Comparison of ENCODE assay signal across 8 cellular contexts in the genomic region with DNA sequence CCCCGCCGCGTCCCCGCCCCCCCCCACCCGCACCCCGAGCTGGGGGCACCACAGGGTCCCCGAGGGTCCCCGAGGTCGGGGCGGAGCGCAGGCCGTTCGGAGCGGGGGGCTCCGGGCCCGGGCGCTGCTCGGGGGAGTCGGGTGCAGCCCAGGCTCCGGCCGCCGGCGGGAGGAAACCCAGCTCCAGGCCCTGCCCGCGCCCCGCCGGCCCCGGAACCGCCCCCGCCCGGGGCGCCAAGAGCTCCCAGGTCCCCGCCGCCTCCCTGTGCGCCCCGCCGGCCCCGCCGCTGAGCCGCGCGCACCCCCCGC. TPM values are rescaled to one million over a fixed set of nuclear protein-coding genes. Genes with fewer than 3 reads are reported as not detected.
DNase-seq lines count a peak whose midpoint lies in the region; ATAC-seq, FAIRE-seq and TF ChIP-seq lines count a peak whose summit lies in the region.

No MANE protein-coding gene starts in this region.

- no peak for DNase-seq in A549 (ENCODE audit: low read depth in 1 of 2, low spot score in 1 of 2)
- no peak for DNase-seq in GM23248
- DNase-seq in mesendoderm = no peak
- no peak for DNase-seq in NCI-H187 (lab: John Stamatoyannopoulos, UW)
- DNase-seq in RKO (ENCODE audit: low spot score) = no peak
- no peak for DNase-seq in GM13976 (ENCODE audit: low spot score)

- no peaks in the 10 kb centered on the region for H4K20me1 ChIP-seq in GM23248 (ENCODE audit: insufficient read depth)

- CTCF ChIA-PET in A549 (lab: Yijun Ruan, JAX) = interaction anchor here (0.6 to 3.7 kb wide), 29 partner anchors 9 to 501 kb away, joined by 3 to 25 read pairs (median 4); a partner anchor contains a TSS

- no peak overlapping the region for H2AFZ ChIP-seq in GM23248

- H3K56ac ChIP-seq in mesendoderm (ENCODE audit: low read length) = no peak overlapping the region

- peak overlapping the region; percentile 96 to 99 for H3K27ac ChIP-seq in A549
- no peak overlapping the region for H3K27ac ChIP-seq in GM23248
- no peak overlapping the region for H3K27ac ChIP-seq in mesendoderm (ENCODE audit: low read depth, low read length)

- no peaks in the 10 kb centered on the region for H3K79me1 ChIP-seq in mesendoderm (ENCODE audit: low read length)

- no peak for TF ChIP-seq EP300 in A549 (IDR thresholded peaks at IDR 0.05)

- TF ChIP-seq RAD21 in A549 (conservative IDR thresholded peaks at IDR 0.05 in 1 of 2, IDR thresholded peaks at IDR 0.05 in 1 of 2) = no peak

- H3K4me1 ChIP-seq in A549 (peaks cover 41% of the 10 kb centered on the region), GM23248 (ENCODE audit: insufficient read depth) (no peaks in the 10 kb centered on the region), mesendoderm (ENCODE audit: control insufficient read depth, low read depth, low read length) (no peaks in the 10 kb centered on the region)

- H2BK120ac ChIP-seq in mesendoderm (ENCODE audit: low read depth, low read length) = no peak overlapping the region

- FAIRE-seq in A549 (lab: Jason Lieb, UNC) = no peak

- H4K5ac ChIP-seq in mesendoderm (ENCODE audit: low read length) = no peak overlapping the region

- no peaks in the 10 kb centered on the region for H3K9me2 ChIP-seq in GM23248 (ENCODE audit: insufficient read depth)

- H3K9ac ChIP-seq in GM23248 = no peak overlapping the region
- no peak overlapping the region for H3K9ac ChIP-seq in mesendoderm (ENCODE audit: low read length)

- no peaks in the 10 kb centered on the region for H3K36me3 ChIP-seq in GM23248 (ENCODE audit: low read depth)
- no peaks in the 10 kb centered on the region for H3K36me3 ChIP-seq in mesendoderm (ENCODE audit: control insufficient read depth, insufficient read depth, low read length)

- H4K8ac ChIP-seq in mesendoderm (ENCODE audit: low read depth, low read length) = peak overlapping the region; percentile 42

- no peak for TF ChIP-seq POLR2A in A549 (IDR thresholded peaks at IDR 0.05; ENCODE audit: low read length)

- TF ChIP-seq CTCF in A549 (IDR thresholded peaks at IDR 0.05) (no peak), WI38 (IDR thresholded peaks at IDR 0.05; ENCODE audit: low read depth, low read length) (no peak), GM13976 (IDR thresholded peaks at IDR 0.05; ENCODE audit: borderline replicate concordance, control extremely low read depth, extremely low read depth, insufficient read depth, missing control alignments) (no peak)

- no peak overlapping the region for H2BK15ac ChIP-seq in mesendoderm (replicated peaks; ENCODE audit: low read depth)

- H3K18ac ChIP-seq in mesendoderm (ENCODE audit: low read length) = peak overlapping the region; percentile 91

- H3K23ac ChIP-seq in mesendoderm (ENCODE audit: low read length) = no peak overlapping the region

- no peaks in the 10 kb centered on the region for H3F3A ChIP-seq in GM23248 (ENCODE audit: insufficient read depth)

- no peaks in the 10 kb centered on the region; the same call in 1 of the 2 replicates for H3K27me3 ChIP-seq in GM23248 (replicated peaks; ENCODE audit: insufficient read depth)
- peaks cover 6% of the 10 kb centered on the region for H3K27me3 ChIP-seq in mesendoderm (ENCODE audit: insufficient read depth, low read length, poor library complexity)

- H3K9me3 ChIP-seq in A549 = no peaks in the 10 kb centered on the region
- no peaks in the 10 kb centered on the region for H3K9me3 ChIP-seq in GM23248 (ENCODE audit: low read depth)

- H3K79me2 ChIP-seq in GM23248 (ENCODE audit: insufficient read depth) (no peaks in the 10 kb centered on the region), mesendoderm (ENCODE audit: control insufficient read depth, insufficient read depth, low read length) (no peaks in the 10 kb centered on the region)

- POLR2A ChIA-PET in A549 (lab: Yijun Ruan, JAX) = interaction anchor here (1.1 kb wide), 1 partner anchor 33 kb away, joined by 6 read pairs; a partner anchor contains a TSS

- no CpG with 5 or more reads among the region's 43 CpGs for WGBS in A549 (ENCODE audit: missing lambda C conversion rate)
- WGBS in GM23248 (ENCODE audit: low coverage in 1 of 2, low lambda C conversion rate in 2 of 2, missing lambda C conversion rate in 2 of 2), 2 experiments = no CpG with 5 or more reads among the region's 43 CpGs
- whole genome bisulfite sequencing in mesendoderm (ENCODE audit: extremely low coverage, insufficient coverage, low lambda C conversion rate) = no CpG with 5 or more reads among the region's 43 CpGs

- peak overlapping the region; percentile 44 for H3K4ac ChIP-seq in mesendoderm (ENCODE audit: low read depth, low read length)

- H3K4me3 ChIP-seq in A549 (peak overlapping the region; percentile 69), GM23248 (peak overlapping the region; percentile 52; the same call in 1 of the 2 replicates), WI38 (ENCODE audit: low read depth, low read length) (peak overlapping the region; percentile 49), mesendoderm (ENCODE audit: low read length) (no peak overlapping the region)

- H2AK5ac ChIP-seq in mesendoderm (ENCODE audit: low read length) = no peak overlapping the region

- ATAC-seq in A549 (peak in 1 of 2 experiments; percentile 68; a peak in 4 of 6 replicates), GM18519 (IDR thresholded peaks at IDR 0.05; ENCODE audit: low FRiP score, unreplicated experiment) (no peak)

- H3K4me2 ChIP-seq in A549 (peak overlapping the region; percentile 99), GM23248 (ENCODE audit: unreplicated experiment) (no peak overlapping the region), mesendoderm (ENCODE audit: low read length) (no peak overlapping the region)

- no peak overlapping the region for H2BK5ac ChIP-seq in mesendoderm (ENCODE audit: low read length)

- in situ Hi-C loops in GM23248 (cut with MboI) (no loop called here), GM13976 (cut with MboI; ENCODE audit: low sequenced_read_pairs, unreplicated experiment) (no loop called here)

TF ChIP-seq in A549, 52 proteins besides CTCF, POLR2A, EP300 and RAD21:
- TF ChIP-seq HEYL (CRISPR knock-in tag; IDR thresholded peaks at IDR 0.05) = no peak
- TF ChIP-seq, protein P1, sequence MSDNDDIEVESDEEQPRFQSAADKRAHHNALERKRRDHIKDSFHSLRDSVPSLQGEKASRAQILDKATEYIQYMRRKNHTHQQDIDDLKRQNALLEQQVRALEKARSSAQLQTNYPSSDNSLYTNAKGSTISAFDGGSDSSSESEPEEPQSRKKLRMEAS (IDR thresholded peaks at IDR 0.05) = no peak
- peak in 1 of 2 experiments; percentile 54; a peak in 1 of 5 replicates for TF ChIP-seq JUN (IDR thresholded peaks at IDR 0.05)
- TF ChIP-seq, protein P2, sequence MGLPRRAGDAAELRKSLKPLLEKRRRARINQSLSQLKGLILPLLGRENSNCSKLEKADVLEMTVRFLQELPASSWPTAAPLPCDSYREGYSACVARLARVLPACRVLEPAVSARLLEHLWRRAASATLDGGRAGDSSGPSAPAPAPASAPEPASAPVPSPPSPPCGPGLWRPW (IDR thresholded peaks at IDR 0.05) = no peak

RNA-seq across cellular contexts. Expression of a gene that starts 33.2 kb away (rescaled TPM):
- 29.6 and 31.1 TPM in 2 replicates for polyA plus RNA-seq in A549 (2011; rRNA removed)
- 18.3 and 24.8 TPM in 2 replicates for polyA plus RNA-seq in A549 (2012; cell fraction: cytosol; rRNA removed)
- polyA plus RNA-seq in A549 (2012; cell fraction: nucleus; rRNA removed) = 36.1 and 36.4 TPM in 2 replicates
- 20.0 to 27.4 TPM (median 23.3 TPM) in 3 replicates for polyA plus RNA-seq in A549 (2017; fragmentation: RNase III; extraction: RNeasy Plus Mini Kit Qiagen cat#74134 plus additional on column Dnase treatment)
- 71.4 and 90.3 TPM in 2 replicates for polyA minus RNA-seq in A549 (2011; rRNA and poly(A)+ RNA removed)
- 2.7 and 13.4 TPM in 2 replicates for total RNA-seq in GM23248 (2014; rRNA removed; shearing (Covaris generic))
- polyA plus RNA-seq in GM23248 (2016; fragmentation: Nextera tagmentation; extraction: Ambion mirVana) = 5.2 and 5.4 TPM in 2 replicates
- polyA plus RNA-seq in mesendoderm (2013, experiment 1 of 2) = 4.5 TPM
- polyA plus RNA-seq in mesendoderm (2013, experiment 2 of 2) = 4.8 TPM

RNA-seq across cellular contexts. Expression of a gene that starts 59.9 kb away (rescaled TPM):
- 10.7 and 11.7 TPM in 2 replicates for polyA plus RNA-seq in A549 (2011; rRNA removed)
- polyA plus RNA-seq in A549 (2012; cell fraction: cytosol; rRNA removed) = 9.3 and 13.6 TPM in 2 replicates
- polyA plus RNA-seq in A549 (2012; cell fraction: nucleus; rRNA removed) = 7.2 and 9.0 TPM in 2 replicates
- 29.9 to 32.2 TPM (median 31.4 TPM) in 3 replicates for polyA plus RNA-seq in A549 (2017; fragmentation: RNase III; extraction: RNeasy Plus Mini Kit Qiagen cat#74134 plus additional on column Dnase treatment)
- 7.4 and 9.3 TPM in 2 replicates for polyA minus RNA-seq in A549 (2011; rRNA and poly(A)+ RNA removed)
- total RNA-seq in GM23248 (2014; rRNA removed; shearing (Covaris generic)) = 73.1 and 78.9 TPM in 2 replicates
- 45.7 and 47.6 TPM in 2 replicates for polyA plus RNA-seq in GM23248 (2016; fragmentation: Nextera tagmentation; extraction: Ambion mirVana)
- 15.6 TPM for polyA plus RNA-seq in mesendoderm (2013, experiment 1 of 2)
- polyA plus RNA-seq in mesendoderm (2013, experiment 2 of 2) = 16.6 TPM

Comparison
In these comparisons a context has a peak if more than half of its experiments do, and no peak if none do; other contexts are left out.
1. H3K27ac ChIP-seq: peak in A549 (2 of 2); none in GM23248 (single experiment) and mesendoderm (single experiment).